ENCODE assay signal across 9 cellular contexts in the genomic region with DNA sequence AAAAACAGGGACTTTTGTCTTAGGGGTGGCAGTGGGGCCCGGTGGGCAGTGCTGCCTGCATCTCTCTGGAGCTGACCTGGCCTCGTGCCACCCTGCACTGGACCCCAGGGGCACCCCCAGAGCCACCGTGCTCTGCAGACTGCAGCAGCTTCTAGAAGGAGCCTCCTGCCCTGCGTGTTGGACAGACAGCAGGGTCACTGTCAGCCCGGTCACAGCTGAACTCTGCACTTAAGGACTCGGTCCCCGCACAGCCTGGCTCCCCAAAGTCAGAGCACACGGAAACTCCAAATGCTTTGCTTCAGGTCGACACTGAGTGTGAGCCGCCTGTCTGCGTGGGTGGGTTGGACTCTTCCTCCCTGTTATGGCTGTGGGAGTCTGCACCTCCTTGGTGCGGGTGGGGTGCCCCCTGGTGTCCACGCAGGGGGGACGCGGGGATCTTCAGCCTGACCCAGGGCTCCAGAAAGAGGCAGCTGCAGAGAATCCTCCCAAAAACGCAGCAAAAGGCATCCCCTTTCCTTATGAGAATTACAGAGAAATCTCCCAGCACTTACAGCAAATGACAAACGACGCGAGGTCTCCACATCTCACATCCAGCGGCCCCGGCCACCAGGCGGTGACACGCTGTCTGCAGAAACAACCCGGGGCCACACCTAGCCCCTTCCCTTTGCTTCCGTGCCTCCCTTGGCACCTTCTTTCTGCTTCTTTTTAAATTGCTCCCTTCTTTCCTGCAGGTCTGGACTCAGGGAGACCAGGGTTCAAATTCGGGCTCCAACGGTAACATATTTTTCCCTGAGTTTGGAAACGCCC. TPM values are rescaled to one million over a fixed set of nuclear protein-coding genes. Genes with fewer than 3 reads are reported as not detected.
DNase-seq lines count a peak whose midpoint lies in the region; ATAC-seq, FAIRE-seq and TF ChIP-seq lines count a peak whose summit lies in the region.
"Had no signal": no experiment of that assay in that cellular context is flagged by ENCODE, and none has a peak within 500 bp of the region (broad histone marks: within the 10 kb centered on the region; RNA-seq: fewer than 3 reads in every experiment).

No MANE protein-coding gene starts in this region.

- H3K4me3 Mint-ChIP-seq in activated CD4-positive, alpha-beta memory T cell treated with anti-CD3 and anti-CD28 coated beads for 36 hours = no peak overlapping the region
- H3K4me3 Mint-ChIP-seq in activated CD4-positive, alpha-beta memory T cell treated with anti-CD3 and anti-CD28 coated beads, Interleukin-2, amount 10 ng/mL, durations not matched to agents 7 days and 5 days = no peak overlapping the region

- peaks cover 8% of the 10 kb centered on the region for H3K27me3 Mint-ChIP-seq in activated CD4-positive, alpha-beta memory T cell treated with anti-CD3 and anti-CD28 coated beads for 36 hours
- H3K27me3 Mint-ChIP-seq in activated CD4-positive, alpha-beta memory T cell treated with anti-CD3 and anti-CD28 coated beads, Interleukin-2, amount 10 ng/mL, durations not matched to agents 7 days and 5 days = peaks cover 1% of the 10 kb centered on the region

- POLR2A ChIA-PET in activated CD4-positive, alpha-beta memory T cell treated with anti-CD3 and anti-CD28 coated beads for 36 hours (lab: Charles Lee) = no interaction called here
- POLR2A ChIA-PET in activated CD4-positive, alpha-beta memory T cell treated with anti-CD3 and anti-CD28 coated beads, Interleukin-2, amount 10 ng/mL, durations not matched to agents 7 days and 5 days (lab: Charles Lee) = no interaction called here

- no peaks in the 10 kb centered on the region for H3K9me3 Mint-ChIP-seq in activated CD4-positive, alpha-beta memory T cell treated with anti-CD3 and anti-CD28 coated beads for 36 hours
- H3K9me3 Mint-ChIP-seq in activated CD4-positive, alpha-beta memory T cell treated with anti-CD3 and anti-CD28 coated beads, Interleukin-2, amount 10 ng/mL, durations not matched to agents 7 days and 5 days = no peaks in the 10 kb centered on the region

- H2AFZ ChIP-seq in osteoblast (ENCODE audit: low read length) = no peak overlapping the region

- H3K4me2 ChIP-seq in osteoblast (ENCODE audit: insufficient read depth, low read length) = no peak overlapping the region

- intact Hi-C loops in activated CD4-positive, alpha-beta memory T cell treated with anti-CD3 and anti-CD28 coated beads for 36 hours (cut with micrococcal nuclease) = no loop called here
- intact Hi-C loops in vagina (cut with DNase I) = no loop called here

- H3K9me3 ChIP-seq in Peyer's patch (no peaks in the 10 kb centered on the region), osteoblast (ENCODE audit: low read depth, low read length) (no peaks in the 10 kb centered on the region), vagina (no peaks in the 10 kb centered on the region)
- H3K9me3 ChIP-seq: neutrophil had no signal

- H3K27me3 ChIP-seq in Peyer's patch = no peaks in the 10 kb centered on the region
- no peaks in the 10 kb centered on the region for H3K27me3 ChIP-seq in osteoblast (ENCODE audit: insufficient read depth, low read length)
- no peaks in the 10 kb centered on the region for H3K27me3 ChIP-seq in vagina
- H3K27me3 ChIP-seq: neutrophil had no signal

- no peak overlapping the region for H3K27ac Mint-ChIP-seq in activated CD4-positive, alpha-beta memory T cell treated with anti-CD3 and anti-CD28 coated beads for 36 hours
- no peak overlapping the region for H3K27ac Mint-ChIP-seq in activated CD4-positive, alpha-beta memory T cell treated with anti-CD3 and anti-CD28 coated beads, Interleukin-2, amount 10 ng/mL, durations not matched to agents 7 days and 5 days

- no peaks in the 10 kb centered on the region for H4K20me1 ChIP-seq in osteoblast (ENCODE audit: insufficient read depth, low read length)

- H3K4me3 ChIP-seq in Peyer's patch (peak overlapping the region in 2 of 4 donors; percentile 27 to 35), fibroblast of pulmonary artery (replicated peaks; ENCODE audit: low read depth, low read length) (no peak overlapping the region), osteoblast (ENCODE audit: insufficient read depth, low read length) (no peak overlapping the region), vagina (no peak overlapping the region)

- no peaks in the 10 kb centered on the region for H3K79me2 ChIP-seq in osteoblast (ENCODE audit: insufficient read depth, low read length)

- H3K4me1 Mint-ChIP-seq in activated CD4-positive, alpha-beta memory T cell treated with anti-CD3 and anti-CD28 coated beads for 36 hours (ENCODE audit: low read depth) = no peaks in the 10 kb centered on the region
- no peaks in the 10 kb centered on the region for H3K4me1 Mint-ChIP-seq in activated CD4-positive, alpha-beta memory T cell treated with anti-CD3 and anti-CD28 coated beads, Interleukin-2, amount 10 ng/mL, durations not matched to agents 7 days and 5 days

- H3K4me1 ChIP-seq in Peyer's patch = peaks cover 0 to 8% (median 0%) of the 10 kb centered on the region in 4 donors
- no peaks in the 10 kb centered on the region for H3K4me1 ChIP-seq in osteoblast (ENCODE audit: insufficient read depth, low read length)
- H3K4me1 ChIP-seq in vagina = no peaks in the 10 kb centered on the region

- no peak for ATAC-seq in GM18502 (IDR thresholded peaks at IDR 0.05; ENCODE audit: poor library complexity, unreplicated experiment)

- TF ChIP-seq CTCF in Peyer's patch (IDR thresholded peaks at IDR 0.05) (peak in 4 of 6 experiments; percentile 49 to 86 (median 86)), fibroblast of pulmonary artery (IDR thresholded peaks at IDR 0.05; ENCODE audit: low read length, missing control alignments) (peak; percentile 67), osteoblast (IDR thresholded peaks at IDR 0.05; ENCODE audit: extremely low read depth, low read depth, low read length) (peak; percentile 50), D721Med (IDR thresholded peaks at IDR 0.05; ENCODE audit: insufficient read depth, missing control alignments) (no peak), vagina (IDR thresholded peaks at IDR 0.05) (peak in 1 of 3 experiments; percentile 15)

- DNase-seq in activated CD4-positive, alpha-beta memory T cell treated with anti-CD3 and anti-CD28 coated beads for 36 hours = peak; percentile 47
- no peak for DNase-seq in activated CD4-positive, alpha-beta memory T cell treated with anti-CD3 and anti-CD28 coated beads, Interleukin-2, amount 10 ng/mL, durations not matched to agents 7 days and 5 days
- DNase-seq in Peyer's patch (peak in 2 of 3 donors; percentile 72 to 81), fibroblast of pulmonary artery (ENCODE audit: low read depth) (peak; percentile 65), osteoblast (ENCODE audit: insufficient read length, low spot score, missing footprints) (peak; percentile 81), D721Med (ENCODE audit: insufficient read length, low spot score) (no peak), vagina (ENCODE audit: extremely low spot score in 2 of 2) (no peak)

- H3K36me3 ChIP-seq in Peyer's patch (no peaks in the 10 kb centered on the region), osteoblast (ENCODE audit: insufficient read depth, low read length) (no peaks in the 10 kb centered on the region), vagina (no peaks in the 10 kb centered on the region)
- H3K36me3 ChIP-seq: neutrophil had no signal

- no peaks in the 10 kb centered on the region for H3K36me3 Mint-ChIP-seq in activated CD4-positive, alpha-beta memory T cell treated with anti-CD3 and anti-CD28 coated beads for 36 hours
- H3K36me3 Mint-ChIP-seq in activated CD4-positive, alpha-beta memory T cell treated with anti-CD3 and anti-CD28 coated beads, Interleukin-2, amount 10 ng/mL, durations not matched to agents 7 days and 5 days (ENCODE audit: low read depth) = no peaks in the 10 kb centered on the region

- no peak overlapping the region for H3K27ac ChIP-seq in Peyer's patch
- no peak overlapping the region for H3K27ac ChIP-seq in osteoblast (ENCODE audit: low read depth, low read length)
- no peak overlapping the region for H3K27ac ChIP-seq in vagina
- H3K27ac ChIP-seq: neutrophil had no signal

- CTCF ChIA-PET in activated CD4-positive, alpha-beta memory T cell treated with anti-CD3 and anti-CD28 coated beads for 36 hours (lab: Charles Lee) = interaction anchor here (0.8 to 1.2 kb wide), 2 partner anchors 14 to 131 kb away, joined by 3 read pairs; no protein-coding TSS in a partner anchor
- CTCF ChIA-PET in activated CD4-positive, alpha-beta memory T cell treated with anti-CD3 and anti-CD28 coated beads, Interleukin-2, amount 10 ng/mL, durations not matched to agents 7 days and 5 days (lab: Charles Lee) = interaction anchor here (1.1 kb wide), 1 partner anchor 14 kb away, joined by 5 read pairs; no protein-coding TSS in a partner anchor

- TF ChIP-seq POLR2A in Peyer's patch (IDR thresholded peaks at IDR 0.05) (no peak), vagina (IDR thresholded peaks at IDR 0.05) (no peak)

- FAIRE-seq in D721Med (lab: Jason Lieb, UNC) = no peak

RNA-seq across cellular contexts. Expression of gene DACT2, which starts 36.3 kb away (rescaled TPM):
- not detected for total RNA-seq in activated CD4-positive, alpha-beta memory T cell treated with anti-CD3 and anti-CD28 coated beads for 36 hours
- total RNA-seq in activated CD4-positive, alpha-beta memory T cell treated with anti-CD3 and anti-CD28 coated beads, Interleukin-2, amount 10 ng/mL, durations not matched to agents 7 days and 5 days = under 1 TPM in 1 of 2 experiments, not detected in 1; 0.15 TPM
- 1 to 10 TPM in 3 of 4 donors, under 1 TPM in 1; 0.35 to 2.7 (median 1.8) TPM for total RNA-seq in Peyer's patch
- total RNA-seq in osteoblast = not detected in 2 replicates
- total RNA-seq in vagina = 1.5 TPM

Comparison
In these comparisons a context has a peak if more than half of its experiments do, and no peak if none do; other contexts are left out.
1. DNase-seq: peak in activated CD4-positive, alpha-beta memory T cell treated with anti-CD3 and anti-CD28 coated beads for 36 hours (single experiment), Peyer's patch (2 of 3), fibroblast of pulmonary artery (single experiment) and osteoblast (single experiment); none in activated CD4-positive, alpha-beta memory T cell treated with anti-CD3 and anti-CD28 coated beads, Interleukin-2, amount 10 ng/mL, durations not matched to agents 7 days and 5 days (single experiment), D721Med (single experiment) and vagina (0 of 2).